8 cellular contexts compared by ENCODE assay signal in the genomic region with DNA sequence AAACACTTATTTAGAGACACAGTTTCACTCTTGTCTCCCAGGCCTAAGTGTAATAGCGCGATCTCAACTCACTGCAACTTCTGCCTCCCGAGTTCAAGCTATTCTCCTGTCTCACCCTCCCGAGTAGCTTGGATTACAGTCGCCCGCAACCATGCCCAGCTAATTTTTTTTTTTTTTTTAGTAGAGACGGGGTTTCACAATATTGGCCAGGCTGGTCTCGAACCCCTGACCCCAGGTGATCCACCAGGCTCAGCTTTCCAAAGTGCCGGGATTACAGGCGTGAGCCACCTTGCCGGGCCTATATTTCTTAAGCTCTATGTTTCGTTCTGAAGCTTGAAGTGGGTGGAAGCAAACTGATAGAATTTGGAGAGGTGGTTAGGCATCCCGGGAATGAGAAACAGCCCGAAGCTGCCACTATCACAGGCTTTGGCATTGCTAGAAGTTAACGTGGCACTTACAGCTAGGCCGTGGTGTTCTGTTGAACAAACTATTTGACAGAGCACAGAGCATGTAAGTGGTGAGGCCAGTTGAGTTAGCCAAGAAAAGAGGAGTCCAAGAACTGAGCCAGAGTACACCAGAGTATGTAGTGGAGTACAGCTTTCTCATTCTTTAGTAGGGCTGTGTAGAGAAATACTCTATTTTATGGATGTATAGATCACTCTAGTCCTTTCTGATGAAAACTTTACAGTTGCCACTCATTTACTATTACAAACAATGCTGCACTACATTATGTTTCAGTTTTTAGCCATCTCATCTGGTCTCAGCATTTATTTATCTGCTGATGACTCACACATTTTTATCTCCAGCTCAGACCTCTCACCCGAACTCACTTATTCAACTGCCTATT.
DNase-seq lines count a peak whose midpoint lies in the region; ATAC-seq, FAIRE-seq and TF ChIP-seq lines count a peak whose summit lies in the region.

No MANE protein-coding gene starts in this region.

- POLR2A ChIA-PET in A549 (lab: Yijun Ruan, JAX), result interaction anchor here (0.6 to 10.6 kb wide), 17 partner anchors 8 to 1868 kb away, joined by 3 to 238 read pairs (median 6); a partner anchor contains a TSS

- peak overlapping the region in 3 of 4 donors; percentile 50 to 98 (median 96) for H3K4me3 Mint-ChIP-seq in IgD-negative memory B cell

- FAIRE-seq in A549 (lab: Jason Lieb, UNC), result no peak

- H3K4me2 ChIP-seq in A549, result peak overlapping the region; percentile 94

- H3K27ac ChIP-seq in A549 (peak overlapping the region; percentile 95 to 100), upper lobe of right lung (peak overlapping the region; percentile 91)

- no peaks in the 10 kb centered on the region for H3K27me3 Mint-ChIP-seq in IgD-negative memory B cell

- intact Hi-C loops in upper lobe of right lung (cut with DNase I), result no loop called here

- TF ChIP-seq RAD21 in A549 (conservative IDR thresholded peaks at IDR 0.05 in 1 of 2, IDR thresholded peaks at IDR 0.05 in 1 of 2), result no peak

- no peaks in the 10 kb centered on the region for H3K36me3 Mint-ChIP-seq in IgD-negative memory B cell

- H3K9me3 ChIP-seq in A549 (no peaks in the 10 kb centered on the region), upper lobe of right lung (no peaks in the 10 kb centered on the region)

- H3K4me3 ChIP-seq in A549 (peak overlapping the region; percentile 69; the same call in 2 of the 3 replicates), astrocyte of the cerebellum (ENCODE audit: low read depth, low read length) (peak overlapping the region; percentile 65), upper lobe of right lung (no peak overlapping the region)

- H3K36me3 ChIP-seq in upper lobe of right lung, result no peaks in the 10 kb centered on the region

- TF ChIP-seq EP300 in A549 (IDR thresholded peaks at IDR 0.05), result no peak

- H3K4me1 Mint-ChIP-seq in IgD-negative memory B cell, result peaks cover 15 to 27% (median 21%) of the 10 kb centered on the region in 3 donors

- TF ChIP-seq CTCF in A549 (IDR thresholded peaks at IDR 0.05) (no peak), astrocyte of the cerebellum (IDR thresholded peaks at IDR 0.05; ENCODE audit: low read depth, low read length, missing control alignments) (no peak), upper lobe of right lung (IDR thresholded peaks at IDR 0.05) (no peak)

- WGBS in A549 (ENCODE audit: missing lambda C conversion rate), result 40% methylated on average over 16 of the region's 17 CpGs

- CTCF ChIA-PET in A549 (lab: Yijun Ruan, JAX), result interaction anchor here (1.1 to 2.8 kb wide), 11 partner anchors 9 to 138 kb away, joined by 3 to 24 read pairs (median 5); a partner anchor contains a TSS

- H3K9me3 Mint-ChIP-seq in IgD-negative memory B cell, result no peaks in the 10 kb centered on the region

- DNase-seq in A549 (ENCODE audit: low read depth in 1 of 2, low spot score in 1 of 2) (peak in 1 of 2 experiments; percentile 77), astrocyte of the cerebellum (ENCODE audit: low read depth) (no peak), kidney tubule cell (ENCODE audit: low spot score) (peak; percentile 66), upper lobe of right lung (no peak)
- DNase-seq in effector CD4-positive, alpha-beta T cell, result no peak
- DNase-seq in stimulated activated CD4-positive, alpha-beta T cell treated with anti-CD3 and anti-CD28 coated beads, Interleukin-2, amount 100 ng/mL, for 48 hours, result no peak
- no peak for DNase-seq in activated CD4-positive, alpha-beta T cell treated with anti-CD3 and anti-CD28 coated beads for 4 hours

- H3K27ac Mint-ChIP-seq in IgD-negative memory B cell, result peak overlapping the region; percentile 98 to 100 (median 100)

- no peaks in the 10 kb centered on the region for H3K27me3 ChIP-seq in upper lobe of right lung

- in situ Hi-C loops in astrocyte of the cerebellum (cut with HindIII; ENCODE audit: low sequenced_read_pairs), result loop anchor here (25.0 kb wide), 1 partner anchor 1112 kb away; a partner anchor contains a TSS

- H3K4me1 ChIP-seq in A549, result peaks cover 52% of the 10 kb centered on the region
- peaks cover 18% of the 10 kb centered on the region for H3K4me1 ChIP-seq in upper lobe of right lung

- ATAC-seq in A549 (peak in 1 of 2 experiments; percentile 34; a peak in 3 of 6 replicates), upper lobe of right lung (peak; percentile 12)

- no peak for TF ChIP-seq POLR2A in A549 (IDR thresholded peaks at IDR 0.05; ENCODE audit: low read length)

TF ChIP-seq in A549, 52 proteins besides CTCF, POLR2A, EP300 and RAD21 (continues in another document):
- TF ChIP-seq, protein P1, sequence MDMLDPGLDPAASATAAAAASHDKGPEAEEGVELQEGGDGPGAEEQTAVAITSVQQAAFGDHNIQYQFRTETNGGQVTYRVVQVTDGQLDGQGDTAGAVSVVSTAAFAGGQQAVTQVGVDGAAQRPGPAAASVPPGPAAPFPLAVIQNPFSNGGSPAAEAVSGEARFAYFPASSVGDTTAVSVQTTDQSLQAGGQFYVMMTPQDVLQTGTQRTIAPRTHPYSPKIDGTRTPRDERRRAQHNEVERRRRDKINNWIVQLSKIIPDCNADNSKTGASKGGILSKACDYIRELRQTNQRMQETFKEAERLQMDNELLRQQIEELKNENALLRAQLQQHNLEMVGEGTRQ (IDR thresholded peaks at IDR 0.05), result no peak
- TF ChIP-seq, protein P2, sequence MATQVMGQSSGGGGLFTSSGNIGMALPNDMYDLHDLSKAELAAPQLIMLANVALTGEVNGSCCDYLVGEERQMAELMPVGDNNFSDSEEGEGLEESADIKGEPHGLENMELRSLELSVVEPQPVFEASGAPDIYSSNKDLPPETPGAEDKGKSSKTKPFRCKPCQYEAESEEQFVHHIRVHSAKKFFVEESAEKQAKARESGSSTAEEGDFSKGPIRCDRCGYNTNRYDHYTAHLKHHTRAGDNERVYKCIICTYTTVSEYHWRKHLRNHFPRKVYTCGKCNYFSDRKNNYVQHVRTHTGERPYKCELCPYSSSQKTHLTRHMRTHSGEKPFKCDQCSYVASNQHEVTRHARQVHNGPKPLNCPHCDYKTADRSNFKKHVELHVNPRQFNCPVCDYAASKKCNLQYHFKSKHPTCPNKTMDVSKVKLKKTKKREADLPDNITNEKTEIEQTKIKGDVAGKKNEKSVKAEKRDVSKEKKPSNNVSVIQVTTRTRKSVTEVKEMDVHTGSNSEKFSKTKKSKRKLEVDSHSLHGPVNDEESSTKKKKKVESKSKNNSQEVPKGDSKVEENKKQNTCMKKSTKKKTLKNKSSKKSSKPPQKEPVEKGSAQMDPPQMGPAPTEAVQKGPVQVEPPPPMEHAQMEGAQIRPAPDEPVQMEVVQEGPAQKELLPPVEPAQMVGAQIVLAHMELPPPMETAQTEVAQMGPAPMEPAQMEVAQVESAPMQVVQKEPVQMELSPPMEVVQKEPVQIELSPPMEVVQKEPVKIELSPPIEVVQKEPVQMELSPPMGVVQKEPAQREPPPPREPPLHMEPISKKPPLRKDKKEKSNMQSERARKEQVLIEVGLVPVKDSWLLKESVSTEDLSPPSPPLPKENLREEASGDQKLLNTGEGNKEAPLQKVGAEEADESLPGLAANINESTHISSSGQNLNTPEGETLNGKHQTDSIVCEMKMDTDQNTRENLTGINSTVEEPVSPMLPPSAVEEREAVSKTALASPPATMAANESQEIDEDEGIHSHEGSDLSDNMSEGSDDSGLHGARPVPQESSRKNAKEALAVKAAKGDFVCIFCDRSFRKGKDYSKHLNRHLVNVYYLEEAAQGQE (IDR thresholded peaks at IDR 0.05), result no peak
- TF ChIP-seq, protein P3, sequence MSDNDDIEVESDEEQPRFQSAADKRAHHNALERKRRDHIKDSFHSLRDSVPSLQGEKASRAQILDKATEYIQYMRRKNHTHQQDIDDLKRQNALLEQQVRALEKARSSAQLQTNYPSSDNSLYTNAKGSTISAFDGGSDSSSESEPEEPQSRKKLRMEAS (IDR thresholded peaks at IDR 0.05), result no peak
- TF ChIP-seq CBX2 (IDR thresholded peaks at IDR 0.05; ENCODE audit: borderline replicate concordance, low read depth) (no peak), HEYL (CRISPR knock-in tag; IDR thresholded peaks at IDR 0.05) (no peak), ZC3H11A (IDR thresholded peaks at IDR 0.05) (no peak), KDM5A (IDR thresholded peaks at IDR 0.05) (no peak), FOSL2 (IDR thresholded peaks at IDR 0.05) (no peak), FOSL2 (CRISPR knock-in tag; IDR thresholded peaks at IDR 0.05) (peak; percentile 94), RFX5 (IDR thresholded peaks at IDR 0.05) (no peak), ZSCAN20 (CRISPR knock-in tag; IDR thresholded peaks at IDR 0.05) (no peak), HOXA7 (CRISPR knock-in tag; IDR thresholded peaks at IDR 0.05) (no peak), MAFK (IDR thresholded peaks at IDR 0.05; ENCODE audit: partially characterized antibody) (peak; percentile 92), FOSB (CRISPR knock-in tag; IDR thresholded peaks at IDR 0.05) (no peak), HOXB13 (CRISPR knock-in tag; IDR thresholded peaks at IDR 0.05; ENCODE audit: low read depth) (peak; percentile 47; the same call in 1 of the 2 replicates), GATA3 (IDR thresholded peaks at IDR 0.05; ENCODE audit: borderline replicate concordance) (no peak), BHLHE40 (IDR thresholded peaks at IDR 0.05; ENCODE audit: low read depth, low read length) (no peak)
- TF ChIP-seq, protein P4, sequence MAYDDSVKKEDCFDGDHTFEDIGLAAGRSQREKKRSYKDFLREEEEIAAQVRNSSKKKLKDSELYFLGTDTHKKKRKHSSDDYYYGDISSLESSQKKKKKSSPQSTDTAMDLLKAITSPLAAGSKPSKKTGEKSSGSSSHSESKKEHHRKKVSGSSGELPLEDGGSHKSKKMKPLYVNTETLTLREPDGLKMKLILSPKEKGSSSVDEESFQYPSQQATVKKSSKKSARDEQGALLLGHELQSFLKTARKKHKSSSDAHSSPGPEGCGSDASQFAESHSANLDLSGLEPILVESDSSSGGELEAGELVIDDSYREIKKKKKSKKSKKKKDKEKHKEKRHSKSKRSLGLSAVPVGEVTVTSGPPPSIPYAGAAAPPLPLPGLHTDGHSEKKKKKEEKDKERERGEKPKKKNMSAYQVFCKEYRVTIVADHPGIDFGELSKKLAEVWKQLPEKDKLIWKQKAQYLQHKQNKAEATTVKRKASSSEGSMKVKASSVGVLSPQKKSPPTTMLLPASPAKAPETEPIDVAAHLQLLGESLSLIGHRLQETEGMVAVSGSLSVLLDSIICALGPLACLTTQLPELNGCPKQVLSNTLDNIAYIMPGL (CRISPR knock-in tag; IDR thresholded peaks at IDR 0.05; ENCODE audit: borderline replicate concordance), result no peak
- TF ChIP-seq, protein P5, sequence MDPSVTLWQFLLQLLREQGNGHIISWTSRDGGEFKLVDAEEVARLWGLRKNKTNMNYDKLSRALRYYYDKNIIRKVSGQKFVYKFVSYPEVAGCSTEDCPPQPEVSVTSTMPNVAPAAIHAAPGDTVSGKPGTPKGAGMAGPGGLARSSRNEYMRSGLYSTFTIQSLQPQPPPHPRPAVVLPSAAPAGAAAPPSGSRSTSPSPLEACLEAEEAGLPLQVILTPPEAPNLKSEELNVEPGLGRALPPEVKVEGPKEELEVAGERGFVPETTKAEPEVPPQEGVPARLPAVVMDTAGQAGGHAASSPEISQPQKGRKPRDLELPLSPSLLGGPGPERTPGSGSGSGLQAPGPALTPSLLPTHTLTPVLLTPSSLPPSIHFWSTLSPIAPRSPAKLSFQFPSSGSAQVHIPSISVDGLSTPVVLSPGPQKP (IDR thresholded peaks at IDR 0.05; ENCODE audit: low read depth, low read length), result no peak
